Comparison of ENCODE assay signal across 12 cellular contexts in genomic region chr15:62886431-62887071, GRCh38.
DNase-seq lines count a peak whose midpoint lies in the region; ATAC-seq, FAIRE-seq and TF ChIP-seq lines count a peak whose summit lies in the region.
"Had no signal": no experiment of that assay in that cellular context is flagged by ENCODE, and none has a peak within 500 bp of the region (broad histone marks: within the 10 kb centered on the region; RNA-seq: fewer than 3 reads in every experiment).

No MANE protein-coding gene starts in this region.

- no peaks in the 10 kb centered on the region for H3K9me3 ChIP-seq in endothelial cell of umbilical vein (replicated peaks; ENCODE audit: control insufficient read depth, insufficient read depth, low read length)
- H3K9me3 ChIP-seq: MG63 had no signal

- DNase-seq in AG10803 (ENCODE audit: low read depth) (peak; percentile 67), NCI-H748 (lab: John Stamatoyannopoulos, UW; ENCODE audit: unreplicated experiment) (peak; percentile 54), endothelial cell of umbilical vein (ENCODE audit: low read depth, low spot score) (peak; percentile 37), neural crest cell (ENCODE audit: low read depth, low spot score) (peak; percentile 20), frontal cortex (ENCODE audit: low spot score in 2 of 2) (no peak), mesenteric fat pad (ENCODE audit: low spot score) (no peak), T-helper 2 cell (no peak)
- DNase-seq in stimulated activated naive CD8-positive, alpha-beta T cell treated with anti-CD3 and anti-CD28 coated beads, Interleukin-15, Interleukin-2, amounts not matched to agents 100 U/mL and 50 U/mL, for 24 hours = no peak
- DNase-seq: MG63, SHP77 treated with DMSO at 0.1 percent for 48 hours had no signal

- peak overlapping the region; percentile 61 for H3K4me3 Mint-ChIP-seq in neural crest cell
- H3K4me3 Mint-ChIP-seq: stimulated activated naive CD8-positive, alpha-beta T cell treated with anti-CD3 and anti-CD28 coated beads, Interleukin-15, Interleukin-2, amounts not matched to agents 100 ng/mL and 50 ng/mL, for 24 hours had no signal

- H3K9me1 ChIP-seq in endothelial cell of umbilical vein (replicated peaks; ENCODE audit: control insufficient read depth, extremely low read depth, insufficient read depth, low read length) = no peaks in the 10 kb centered on the region

- dilution Hi-C loops in endothelial cell of umbilical vein (cut with MboI; ENCODE audit: extremely low pct_ligation_motif_present, low sequenced_read_pairs) = no loop called here

- no peak for TF ChIP-seq POLR2A in endothelial cell of umbilical vein (IDR thresholded peaks at IDR 0.05; ENCODE audit: low read depth, low read length)

- H3K27ac Mint-ChIP-seq in neural crest cell (ENCODE audit: unreplicated experiment) = no peak overlapping the region
- H3K27ac Mint-ChIP-seq: stimulated activated naive CD8-positive, alpha-beta T cell treated with anti-CD3 and anti-CD28 coated beads, Interleukin-15, Interleukin-2, amounts not matched to agents 100 ng/mL and 50 ng/mL, for 24 hours had no signal

- intact Hi-C loops in endothelial cell of umbilical vein (cut with micrococcal nuclease) = no loop called here

- H3K4me1 ChIP-seq in endothelial cell of umbilical vein (ENCODE audit: control insufficient read depth, extremely low read depth, insufficient read depth, low read length) = peaks cover 30% of the 10 kb centered on the region
- H3K4me1 ChIP-seq: parathyroid adenoma had no signal

- CTCF ChIA-PET in endothelial cell of umbilical vein (lab: Charles Lee) = interaction anchor here (1.4 to 2.4 kb wide), 2 partner anchors 12 to 158 kb away, joined by 3 to 7 read pairs; no protein-coding TSS in a partner anchor

- H2AFZ ChIP-seq in endothelial cell of umbilical vein (ENCODE audit: low read depth, low read length) = peak overlapping the region; percentile 90
- H2AFZ ChIP-seq: parathyroid adenoma had no signal

- POLR2A ChIA-PET in endothelial cell of umbilical vein (lab: Charles Lee) = no interaction called here

- no peak for ATAC-seq in stimulated activated naive CD8-positive, alpha-beta T cell treated with anti-CD3 and anti-CD28 coated beads, Interleukin-15, Interleukin-2, amounts not matched to agents 100 U/mL and 50 U/mL, for 24 hours

- no peak for TF ChIP-seq CTCF in AG10803 (conservative IDR thresholded peaks at IDR 0.05; ENCODE audit: low read length)
- TF ChIP-seq CTCF in endothelial cell of umbilical vein (IDR thresholded peaks at IDR 0.05; ENCODE audit: extremely low read depth in 1 of 2, insufficient read depth in 1 of 2, low read depth in 1 of 2, low read length in 2 of 2) = no peak
- TF ChIP-seq CTCF in neural crest cell (conservative IDR thresholded peaks at IDR 0.05) = no peak

- H3K4me3 ChIP-seq in AG10803 (ENCODE audit: low read length) (no peak overlapping the region; the same call in 1 of the 2 replicates), endothelial cell of umbilical vein (replicated peaks in 1 of 3; ENCODE audit: insufficient read depth in 1 of 3, low read depth in 1 of 3, low read length in 3 of 3) (no peak overlapping the region)
- H3K4me3 ChIP-seq: MG63 had no signal

- no peaks in the 10 kb centered on the region for H3K36me3 Mint-ChIP-seq in neural crest cell (ENCODE audit: low read depth)

- H3K27me3 ChIP-seq in endothelial cell of umbilical vein (ENCODE audit: control insufficient read depth in 2 of 2, insufficient read depth in 2 of 2, low read length in 2 of 2) = no peaks in the 10 kb centered on the region
- H3K27me3 ChIP-seq: MG63 had no signal

- H3K79me2 ChIP-seq in endothelial cell of umbilical vein (ENCODE audit: control insufficient read depth, insufficient read depth, low read length) = no peaks in the 10 kb centered on the region
- H3K79me2 ChIP-seq: parathyroid adenoma had no signal

- H4K20me1 ChIP-seq in endothelial cell of umbilical vein (replicated peaks; ENCODE audit: control insufficient read depth, extremely low read depth, insufficient read depth, low read length) = no peaks in the 10 kb centered on the region

- FAIRE-seq in endothelial cell of umbilical vein (lab: Jason Lieb, UNC) (peak; percentile 48), frontal cortex (lab: Jason Lieb, UNC) (no peak)

- H3K9me3 Mint-ChIP-seq in neural crest cell = no peaks in the 10 kb centered on the region
- H3K9me3 Mint-ChIP-seq: stimulated activated naive CD8-positive, alpha-beta T cell treated with anti-CD3 and anti-CD28 coated beads, Interleukin-15, Interleukin-2, amounts not matched to agents 100 ng/mL and 50 ng/mL, for 24 hours had no signal

- peak overlapping the region; percentile 19 for H3K4me2 ChIP-seq in endothelial cell of umbilical vein (ENCODE audit: insufficient read depth, low read length)

- peaks cover 71% of the 10 kb centered on the region for H3K27me3 Mint-ChIP-seq in neural crest cell (ENCODE audit: low read depth)

- no TSS peak for BruUV-seq in endothelial cell of umbilical vein (replicated peaks; lab: Mats Ljungman, UMichigan)

- H3K36me3 ChIP-seq in endothelial cell of umbilical vein (ENCODE audit: control insufficient read depth in 2 of 2, extremely low read depth in 1 of 2, insufficient read depth in 2 of 2, low read length in 2 of 2) = no peaks in the 10 kb centered on the region
- H3K36me3 ChIP-seq: MG63 had no signal

- H3K4me1 Mint-ChIP-seq in neural crest cell = peaks cover 43% of the 10 kb centered on the region

- H3K27ac ChIP-seq in endothelial cell of umbilical vein (ENCODE audit: insufficient read depth, low read depth, low read length) = peak overlapping the region; percentile 19
- H3K27ac ChIP-seq: parathyroid adenoma had no signal

- peak overlapping the region; percentile 13 for H3K9ac ChIP-seq in endothelial cell of umbilical vein (replicated peaks; ENCODE audit: extremely low read depth, insufficient read depth, low read length)
- H3K9ac ChIP-seq: parathyroid adenoma had no signal

TF ChIP-seq in endothelial cell of umbilical vein, 7 proteins besides CTCF, POLR2A, EP300 and RAD21:
- TF ChIP-seq FOS (IDR thresholded peaks at IDR 0.05; ENCODE audit: borderline replicate concordance, insufficient read depth, low read length) = no peak
- TF ChIP-seq EZH2 (IDR thresholded peaks at IDR 0.05; ENCODE audit: borderline replicate concordance, low read depth, low read length, severe bottlenecking) = no peak
- no peak for TF ChIP-seq POLR2AphosphoS5 (IDR thresholded peaks at IDR 0.05; ENCODE audit: insufficient read depth, low read depth, low read length)
- TF ChIP-seq GATA2 (IDR thresholded peaks at IDR 0.05; ENCODE audit: insufficient read depth, insufficient read length, low read depth, low read length) = no peak
- no peak for TF ChIP-seq MAX (IDR thresholded peaks at IDR 0.05; ENCODE audit: insufficient read depth, insufficient read length)

Comparison
In these comparisons a context has a peak if more than half of its experiments do, and no peak if none do; other contexts are left out.
1. DNase-seq: peak in AG10803 (single experiment), NCI-H748 (single experiment), endothelial cell of umbilical vein (single experiment) and neural crest cell (single experiment); none in stimulated activated naive CD8-positive, alpha-beta T cell treated with anti-CD3 and anti-CD28 coated beads, Interleukin-15, Interleukin-2, amounts not matched to agents 100 U/mL and 50 U/mL, for 24 hours (single experiment), frontal cortex (0 of 2), mesenteric fat pad (single experiment) and T-helper 2 cell (0 of 5).